ENCODE assay signal across 32 cellular contexts in genomic region chr13:97401421-97401820, GRCh38.
"Had no signal": no experiment of that assay in that cellular context is flagged by ENCODE, and none has a peak within 500 bp of the region (broad histone marks: within the 10 kb centered on the region; RNA-seq: fewer than 3 reads in every experiment).

No MANE protein-coding gene starts in this region.

- H3K4me1 ChIP-seq: adrenal gland, ascending aorta had no signal

- ATAC-seq: activated CD8-positive, alpha-beta T cell treated with anti-CD3 and anti-CD28 coated beads for 36 hours; activated naive CD4-positive, alpha-beta T cell treated with anti-CD3 and anti-CD28 coated beads, Interleukin-2, amount 50 U/mL, for 72 hours; activated T-cell treated with anti-CD3 and anti-CD28 coated beads, Interleukin-2, amount 50 U/mL, for 4 hours; activated T-cell treated with anti-CD3 and anti-CD28 coated beads, Interleukin-2, amount 50 U/mL, for 72 hours; activated T-helper 17 cell treated with anti-CD3 and anti-CD28 coated beads, Interleukin-2, amount 50 U/mL, for 72 hours had no signal

- H3K27me3 ChIP-seq: adrenal gland, ascending aorta, cardiac muscle cell had no signal

- H3K36me3 ChIP-seq: adrenal gland, ascending aorta, cardiac muscle cell had no signal

- H3K9me3 ChIP-seq: adrenal gland, ascending aorta had no signal

- H3K4me3 ChIP-seq: adrenal gland, ascending aorta, cardiac muscle cell had no signal

- DNase-seq: activated B cell treated with CpG ODN at 0.5 μM for 24 hours; activated CD4-positive, alpha-beta memory T cell treated with anti-CD3 and anti-CD28 coated beads for 36 hours; activated CD4-positive, alpha-beta T cell treated with anti-CD3 and anti-CD28 coated beads for 4 hours; activated CD4-positive, alpha-beta T cell treated with anti-CD3 and anti-CD28 coated beads, Interleukin-2, amount 10 ng/mL, durations not matched to agents 24 days and 14 days; activated CD4-positive, alpha-beta T cell treated with anti-CD3 and anti-CD28 coated beads, Interleukin-2, amount 50 U/mL, for 1 hour; activated CD4-positive, alpha-beta T cell treated with anti-CD3 and anti-CD28 coated beads, Interleukin-2, amount 50 U/mL, for 4 hours; activated CD4-positive, CD25-positive, alpha-beta regulatory T cell treated with anti-CD3 and anti-CD28 coated beads, Interleukin-2, amount 50 U/mL, for 72 hours; activated CD8-positive, alpha-beta memory T cell treated with anti-CD3 and anti-CD28 coated beads, Interleukin-2, amount 50 U/mL, for 4 hours; activated CD8-positive, alpha-beta T cell treated with anti-CD3 and anti-CD28 coated beads for 36 hours; activated effector memory CD4-positive, alpha-beta T cell treated with anti-CD3 and anti-CD28 coated beads, Interleukin-2, amount 50 U/mL, for 16 hours; activated gamma-delta T cell treated with Interleukin-2 at 50 U/mL for 16 hours; activated naive CD4-positive, alpha-beta T cell; activated naive CD4-positive, alpha-beta T cell treated with anti-CD3 and anti-CD28 coated beads for 36 hours; activated naive CD4-positive, alpha-beta T cell treated with anti-CD3 and anti-CD28 coated beads, Interleukin-2, amount 50 U/mL, for 16 hours; activated naive CD8-positive, alpha-beta T cell treated with anti-CD3 and anti-CD28 coated beads for 36 hours; activated T-cell treated with anti-CD3 and anti-CD28 coated beads for 4 hours; activated T-cell treated with anti-CD3 and anti-CD28 coated beads, Interleukin-2, amount 50 U/mL, for 1 hour; activated T-cell treated with anti-CD3 and anti-CD28 coated beads, Interleukin-2, amount 50 U/mL, for 4 hours; activated T-cell treated with anti-CD3 and anti-CD28 coated beads, Interleukin-2, amount 50 U/mL, for 72 hours; adrenal gland; amygdala; anterior cingulate cortex; caudate nucleus; cerebellar nuclear complex; T-helper 1 cell; T-helper 2 cell; T-helper 9 cell had no signal

- H3K27ac ChIP-seq: adrenal gland, ascending aorta, cardiac muscle cell, VCaP had no signal
